In the genomic region with DNA sequence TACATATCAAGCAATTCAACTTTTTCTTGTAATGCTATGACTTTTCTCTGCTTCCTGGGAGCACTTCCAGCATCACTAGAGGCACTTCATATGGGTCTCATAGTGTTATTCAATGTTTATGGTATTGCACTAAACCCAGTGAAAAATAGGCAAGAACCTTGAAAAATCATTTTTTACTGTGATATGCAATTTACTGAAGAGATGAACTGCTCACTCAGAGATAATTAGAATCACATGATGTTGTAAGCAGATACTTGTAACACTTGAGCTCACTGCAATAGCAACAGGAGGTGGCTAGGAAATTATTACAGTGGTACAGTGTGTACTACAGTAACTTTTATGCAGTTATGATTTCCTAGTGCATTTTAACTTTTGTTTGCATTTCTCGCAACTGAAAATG, we compare ENCODE assay signal across 24 cellular contexts.
"Had no signal": no experiment of that assay in that cellular context is flagged by ENCODE, and none has a peak within 500 bp of the region (broad histone marks: within the 10 kb centered on the region; RNA-seq: fewer than 3 reads in every experiment).

No MANE protein-coding gene starts in this region.

- H3K36me3 ChIP-seq: colonic mucosa, neutrophil, tibial nerve had no signal

- H3K9me3 Mint-ChIP-seq: activated B cell treated with CpG ODN at 0.5 μM for 24 hours; activated CD4-positive, alpha-beta T cell treated with anti-CD3 and anti-CD28 coated beads, Interleukin-2, amount 10 ng/mL, durations not matched to agents 7 days and 5 days; activated T-cell treated with anti-CD3 and anti-CD28 coated beads, Interleukin-2, amount 50 U/mL, for 72 hours; memory B cell; naive thymus-derived CD8-positive, alpha-beta T cell; stimulated activated naive B cell treated with anti-CD40 and anti-IgM and Interleukin-4, amounts not matched to agents 10 μg/mL and 1 μg/mL and 100 μg/mL, for 72 hours had no signal

- ATAC-seq: activated T-cell treated with anti-CD3 and anti-CD28 coated beads, Interleukin-2, amount 50 U/mL, for 72 hours; body of pancreas; esophagus mucosa; foreskin keratinocyte; left ventricle myocardium superior; naive thymus-derived CD8-positive, alpha-beta T cell; stimulated activated naive B cell treated with anti-CD40 and anti-IgM and Interleukin-4, amounts not matched to agents 10 μg/mL and 1 μg/mL and 100 μg/mL, for 72 hours had no signal

- DNase-seq: activated B cell treated with CpG ODN at 0.5 μM for 24 hours; activated CD4-positive, alpha-beta T cell treated with anti-CD3 and anti-CD28 coated beads, Interleukin-2, amount 10 ng/mL, durations not matched to agents 7 days and 5 days; activated CD8-positive, alpha-beta memory T cell treated with anti-CD3 and anti-CD28 coated beads, Interleukin-2, amount 50 U/mL, for 48 hours; activated gamma-delta T cell; activated T-cell treated with anti-CD3 and anti-CD28 coated beads, Interleukin-2, amount 50 U/mL, for 72 hours; amygdala; body of pancreas; caudate nucleus; colonic mucosa; foreskin keratinocyte; kidney glomerular epithelial cell; left ventricle myocardium superior; naive thymus-derived CD8-positive, alpha-beta T cell; retina; stimulated activated CD4-positive, alpha-beta T cell treated with anti-CD3 and anti-CD28 coated beads, Interleukin-15, amount 100 ng/mL, for 24 hours; stimulated activated CD4-positive, alpha-beta T cell treated with anti-CD3 and anti-CD28 coated beads, Interleukin-4, amount 100 ng/mL, for 1 hour; stimulated activated naive B cell treated with anti-CD40 and anti-IgM and Interleukin-4, amounts not matched to agents 10 μg/mL and 1 μg/mL and 100 μg/mL, for 72 hours had no signal

- H3K27ac Mint-ChIP-seq: activated B cell treated with CpG ODN at 0.5 μM for 24 hours; activated CD4-positive, alpha-beta T cell treated with anti-CD3 and anti-CD28 coated beads, Interleukin-2, amount 10 ng/mL, durations not matched to agents 7 days and 5 days; activated naive CD8-positive, alpha-beta T cell; activated T-cell treated with anti-CD3 and anti-CD28 coated beads, Interleukin-2, amount 50 U/mL, for 72 hours; memory B cell; naive thymus-derived CD8-positive, alpha-beta T cell; stimulated activated naive B cell treated with anti-CD40 and anti-IgM and Interleukin-4, amounts not matched to agents 10 μg/mL and 1 μg/mL and 100 μg/mL, for 72 hours had no signal

- H3K4me3 ChIP-seq: body of pancreas, colonic mucosa, skin epidermis, tibial nerve had no signal

- H3K4me3 Mint-ChIP-seq: activated B cell treated with CpG ODN at 0.5 μM for 24 hours; activated CD4-positive, alpha-beta T cell treated with anti-CD3 and anti-CD28 coated beads, Interleukin-2, amount 10 ng/mL, durations not matched to agents 7 days and 5 days; activated naive CD8-positive, alpha-beta T cell; activated T-cell treated with anti-CD3 and anti-CD28 coated beads, Interleukin-2, amount 50 U/mL, for 72 hours; memory B cell; naive thymus-derived CD8-positive, alpha-beta T cell; stimulated activated naive B cell treated with anti-CD40 and anti-IgM and Interleukin-4, amounts not matched to agents 10 μg/mL and 1 μg/mL and 100 μg/mL, for 72 hours had no signal

- H3K27ac ChIP-seq: body of pancreas, colonic mucosa, foreskin keratinocyte, neutrophil, parathyroid adenoma, skin epidermis, tibial nerve had no signal

- H3K4me1 Mint-ChIP-seq: activated B cell treated with CpG ODN at 0.5 μM for 24 hours; activated CD4-positive, alpha-beta T cell treated with anti-CD3 and anti-CD28 coated beads, Interleukin-2, amount 10 ng/mL, durations not matched to agents 7 days and 5 days; memory B cell; naive thymus-derived CD8-positive, alpha-beta T cell had no signal

- H3K9ac ChIP-seq: parathyroid adenoma had no signal

- H3K36me3 Mint-ChIP-seq: activated naive CD8-positive, alpha-beta T cell; memory B cell; naive thymus-derived CD8-positive, alpha-beta T cell; stimulated activated naive B cell treated with anti-CD40 and anti-IgM and Interleukin-4, amounts not matched to agents 10 μg/mL and 1 μg/mL and 100 μg/mL, for 72 hours had no signal

- H3K9me3 ChIP-seq: body of pancreas, colonic mucosa, neutrophil had no signal
